ENCODE assay signal across 9 cellular contexts in the genomic region with DNA sequence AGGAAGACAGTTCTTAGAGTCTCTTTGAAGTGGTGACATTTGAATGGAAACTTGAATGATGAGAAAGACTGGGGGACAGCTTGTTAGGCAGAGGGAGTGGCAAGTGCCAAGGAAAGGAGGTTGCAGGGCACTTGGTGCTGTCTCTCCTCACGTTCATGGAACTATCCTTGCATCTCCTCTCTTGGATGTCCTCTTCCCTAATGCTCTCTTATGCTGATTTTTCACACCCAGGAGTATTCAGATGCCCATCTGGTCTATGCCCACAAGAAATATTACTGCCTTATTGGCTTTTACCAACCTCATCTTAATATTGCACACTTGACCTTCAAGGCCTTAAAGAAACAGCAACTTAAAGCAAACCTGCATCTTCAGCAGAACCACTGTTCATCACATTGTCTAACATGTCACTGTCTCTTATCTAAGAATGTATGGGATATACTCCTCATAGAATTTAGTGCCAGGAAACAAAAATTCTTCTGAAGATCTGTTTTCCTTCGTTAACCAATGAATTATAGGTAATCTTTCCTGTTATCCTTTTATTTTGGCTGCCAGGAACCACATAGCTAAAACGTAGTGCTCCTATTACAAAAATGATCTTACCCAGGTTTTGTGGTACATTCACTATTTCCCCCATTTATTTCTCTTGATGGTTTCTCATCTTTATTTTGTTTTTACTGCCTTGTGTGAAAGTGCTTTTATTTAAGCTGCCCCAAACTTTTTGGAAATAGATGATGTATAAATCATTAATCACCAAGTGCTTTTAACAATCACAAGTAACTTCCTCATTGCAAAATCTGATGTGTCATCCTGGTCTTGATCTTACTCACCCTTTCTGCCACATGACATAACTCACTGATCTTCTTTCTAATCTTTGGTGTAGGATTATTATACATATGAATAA. TPM values are rescaled to one million over a fixed set of nuclear protein-coding genes. Genes with fewer than 3 reads are reported as not detected.
DNase-seq lines count a peak whose midpoint lies in the region; ATAC-seq and TF ChIP-seq lines count a peak whose summit lies in the region.
"Had no signal": no experiment of that assay in that cellular context is flagged by ENCODE, and none has a peak within 500 bp of the region (broad histone marks: within the 10 kb centered on the region; RNA-seq: fewer than 3 reads in every experiment).

No MANE protein-coding gene starts in this region.

- TF ChIP-seq CTCF in right atrium auricular region (IDR thresholded peaks at IDR 0.05) = no peak
- no peak for TF ChIP-seq CTCF in activated CD8-positive, alpha-beta T cell treated with anti-CD3 and anti-CD28 coated beads for 36 hours (IDR thresholded peaks at IDR 0.05)

- CTCF ChIA-PET in activated CD8-positive, alpha-beta T cell treated with anti-CD3 and anti-CD28 coated beads for 36 hours (lab: Charles Lee) = no interaction called here

- H3K4me1 Mint-ChIP-seq in activated CD8-positive, alpha-beta T cell treated with anti-CD3 and anti-CD28 coated beads for 36 hours (ENCODE audit: low read depth) = peaks cover 2% of the 10 kb centered on the region

- no peak overlapping the region for H3K4me3 ChIP-seq in right atrium auricular region

- no peak overlapping the region for H3K27ac Mint-ChIP-seq in activated CD8-positive, alpha-beta T cell treated with anti-CD3 and anti-CD28 coated beads for 36 hours
- H3K27ac Mint-ChIP-seq: T-helper 1 cell treated with Interleukin-12 subunit alpha and Interleukin-12 subunit beta and Interleukin-4 antibody, amounts not matched to agents 30 μg/mL and 1 μg/mL, for 36 hours had no signal

- peaks cover 6% of the 10 kb centered on the region for H3K27me3 Mint-ChIP-seq in activated CD8-positive, alpha-beta T cell treated with anti-CD3 and anti-CD28 coated beads for 36 hours

- DNase-seq in ACHN (peak; percentile 80), amniotic epithelial cell (ENCODE audit: low read depth) (peak; percentile 88), islet precursor cell (no peak), ureter (ENCODE audit: low spot score) (no peak), right atrium auricular region (ENCODE audit: low spot score) (no peak)
- DNase-seq in activated CD8-positive, alpha-beta T cell treated with anti-CD3 and anti-CD28 coated beads for 36 hours = no peak

- no peak overlapping the region for H3K27ac ChIP-seq in right atrium auricular region

- H3K9me3 ChIP-seq in right atrium auricular region = peaks cover 0 to 7% of the 10 kb centered on the region in 2 donors

- intact Hi-C loops in activated CD8-positive, alpha-beta T cell treated with anti-CD3 and anti-CD28 coated beads for 36 hours (cut with micrococcal nuclease) = no loop called here

- H3K9me3 Mint-ChIP-seq in activated CD8-positive, alpha-beta T cell treated with anti-CD3 and anti-CD28 coated beads for 36 hours = peaks cover 3% of the 10 kb centered on the region
- H3K9me3 Mint-ChIP-seq: T-helper 1 cell treated with Interleukin-12 subunit alpha and Interleukin-12 subunit beta and Interleukin-4 antibody, amounts not matched to agents 30 μg/mL and 1 μg/mL, for 36 hours had no signal

- POLR2A ChIA-PET in activated CD8-positive, alpha-beta T cell treated with anti-CD3 and anti-CD28 coated beads for 36 hours (lab: Charles Lee) = no interaction called here

- H3K36me3 Mint-ChIP-seq in activated CD8-positive, alpha-beta T cell treated with anti-CD3 and anti-CD28 coated beads for 36 hours (ENCODE audit: low read depth) = no peaks in the 10 kb centered on the region

- no peaks in the 10 kb centered on the region for H3K4me1 ChIP-seq in right atrium auricular region

- ATAC-seq in GM19351 (IDR thresholded peaks at IDR 0.05; ENCODE audit: unreplicated experiment) (peak; percentile 99), HG03108 (IDR thresholded peaks at IDR 0.05; ENCODE audit: unreplicated experiment) (peak; percentile 98)
- ATAC-seq in activated CD8-positive, alpha-beta T cell treated with anti-CD3 and anti-CD28 coated beads for 36 hours = no peak

- H3K27me3 ChIP-seq in right atrium auricular region = no peaks in the 10 kb centered on the region

- in situ Hi-C loops in ACHN (cut with HindIII; ENCODE audit: low pct_ligation_motif_present, low pct_unique_long_range_greater_than_20kb, low sequenced_read_pairs) = no loop called here

- no peaks in the 10 kb centered on the region for H3K36me3 ChIP-seq in right atrium auricular region

- H3K4me3 Mint-ChIP-seq in activated CD8-positive, alpha-beta T cell treated with anti-CD3 and anti-CD28 coated beads for 36 hours = no peak overlapping the region
- H3K4me3 Mint-ChIP-seq: T-helper 1 cell treated with Interleukin-12 subunit alpha and Interleukin-12 subunit beta and Interleukin-4 antibody, amounts not matched to agents 30 μg/mL and 1 μg/mL, for 36 hours had no signal

RNA-seq across cellular contexts. Expression of gene RGS17, which starts 12.8 kb away (rescaled TPM):
- 3.3 TPM for total RNA-seq in ureter
- under 1 TPM in 1 of 2 donors, not detected in 1; 0.28 TPM for total RNA-seq in right atrium auricular region
- not detected for total RNA-seq in activated CD8-positive, alpha-beta T cell treated with anti-CD3 and anti-CD28 coated beads for 36 hours

Comparison
In these comparisons a context has a peak if more than half of its experiments do, and no peak if none do; other contexts are left out.
1. DNase-seq: peak in ACHN (single experiment) and amniotic epithelial cell (single experiment); none in islet precursor cell (single experiment), ureter (single experiment), right atrium auricular region (single experiment) and activated CD8-positive, alpha-beta T cell treated with anti-CD3 and anti-CD28 coated beads for 36 hours (single experiment).